In the genomic region with DNA sequence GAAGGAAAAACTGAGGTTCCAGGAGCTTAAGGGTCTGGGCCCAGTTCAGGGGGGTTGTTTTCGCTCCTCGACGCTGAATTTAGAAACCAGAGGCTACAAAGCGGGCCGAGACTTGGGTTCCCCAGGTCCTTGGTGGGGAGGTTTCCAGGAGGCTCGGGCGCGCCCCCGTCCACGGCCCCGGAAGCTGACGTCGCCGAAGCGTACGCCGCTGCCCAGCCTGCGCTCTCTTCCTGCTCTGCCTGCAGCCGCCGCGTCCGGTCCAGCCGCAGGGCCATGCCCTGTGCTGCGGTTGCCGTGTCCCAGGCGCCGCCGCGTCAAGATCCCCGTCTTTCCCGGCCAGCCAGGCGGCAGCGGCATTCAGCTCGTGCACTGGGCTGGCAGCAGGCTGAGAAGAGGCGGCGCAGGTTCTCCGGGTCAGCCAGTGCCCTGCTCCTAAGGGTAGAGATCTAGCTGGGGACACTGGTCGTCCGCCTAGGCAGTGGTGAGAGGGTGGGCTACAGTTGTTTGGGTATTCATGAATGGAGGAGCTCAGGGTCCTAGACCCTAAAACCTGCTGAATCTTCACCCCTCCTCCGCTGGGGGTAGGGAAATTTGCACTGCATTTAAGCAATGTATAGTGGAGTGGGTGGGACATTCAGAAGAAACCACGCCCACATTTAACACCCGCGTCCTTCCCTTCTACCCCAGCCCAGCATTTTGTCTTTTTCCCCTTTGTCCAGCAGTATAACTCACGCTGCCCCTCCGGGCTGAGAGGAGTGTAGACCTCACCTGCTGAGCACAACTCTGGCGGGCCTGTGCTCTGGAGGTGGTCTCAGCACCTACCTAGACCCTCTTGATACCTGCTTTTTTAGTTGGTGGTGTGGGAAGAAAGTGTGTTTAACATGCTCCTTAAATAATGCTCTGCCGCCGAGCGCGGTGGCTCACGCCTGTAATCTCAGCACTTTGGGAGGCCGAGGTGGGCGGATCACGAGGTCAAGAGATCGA, we compare ENCODE assay signal across 8 cellular contexts. TPM values are rescaled to one million over a fixed set of nuclear protein-coding genes. Genes with fewer than 3 reads are reported as not detected.
DNase-seq lines count a peak whose midpoint lies in the region; ATAC-seq and TF ChIP-seq lines count a peak whose summit lies in the region.

No MANE protein-coding gene starts in this region.

- H3K27me3 ChIP-seq in BE2C (no peaks in the 10 kb centered on the region), esophagus muscularis mucosa (no peaks in the 10 kb centered on the region), muscle layer of colon (ENCODE audit: control insufficient read depth in 1 of 2, insufficient read depth in 2 of 2, low read length in 2 of 2) (no peaks in the 10 kb centered on the region)

- H3K4me3 ChIP-seq in BE2C (ENCODE audit: low read depth, low read length): peak overlapping the region; percentile 89
- peak overlapping the region; percentile 93 for H3K4me3 ChIP-seq in OCI-LY7 (ENCODE audit: low read depth, low read length, poor library complexity, severe bottlenecking)
- H3K4me3 ChIP-seq in esophagus muscularis mucosa: peak overlapping the region; percentile 66 to 99 (median 86)
- H3K4me3 ChIP-seq in muscle layer of colon (ENCODE audit: low read depth in 1 of 2, low read length in 2 of 2): peak overlapping the region; percentile 77 to 95

- H3K27ac ChIP-seq in OCI-LY7 (ENCODE audit: low read depth, low read length, poor library complexity, severe bottlenecking): peak overlapping the region; percentile 90
- peak overlapping the region; percentile 93 to 98 (median 96) for H3K27ac ChIP-seq in esophagus muscularis mucosa (replicated peaks in 1 of 4)
- H3K27ac ChIP-seq in muscle layer of colon (ENCODE audit: low read depth, low read length): peak overlapping the region; percentile 97

- H3K36me3 ChIP-seq in BE2C (no peaks in the 10 kb centered on the region), OCI-LY7 (ENCODE audit: insufficient read depth, low read length) (peaks cover 17% of the 10 kb centered on the region), esophagus muscularis mucosa (no peaks in the 10 kb centered on the region), muscle layer of colon (ENCODE audit: insufficient read depth, low read length) (no peaks in the 10 kb centered on the region)

- TF ChIP-seq EP300 in esophagus muscularis mucosa (IDR thresholded peaks at IDR 0.05): no peak

- intact Hi-C loops in OCI-LY7 (cut with micrococcal nuclease; ENCODE audit: unreplicated experiment): loop anchor here (2.0 to 5.0 kb wide), 4 partner anchors 45 to 147 kb away; partner anchors contain the start of genes PPP1R11, RPP21 and TRIM39
- intact Hi-C loops in esophagus muscularis mucosa (cut with DNase I): loop anchor here (5.0 kb wide), 1 partner anchor 113 kb away; the partner anchor contains the start of gene TRIM39

- POLR2A ChIA-PET in OCI-LY7 (lab: Charles Lee): interaction anchor here (0.5 to 1.4 kb wide), 3 partner anchors 13 to 361 kb away, joined by 3 to 4 read pairs (median 3); no protein-coding TSS in a partner anchor

- H3K9me3 ChIP-seq in BE2C (no peaks in the 10 kb centered on the region), OCI-LY7 (ENCODE audit: low read length) (no peaks in the 10 kb centered on the region), esophagus muscularis mucosa (no peaks in the 10 kb centered on the region), muscle layer of colon (ENCODE audit: low read length) (no peaks in the 10 kb centered on the region)

- H3K4me1 ChIP-seq in BE2C (no peaks in the 10 kb centered on the region; the same call in 1 of the 2 replicates), OCI-LY7 (ENCODE audit: insufficient read depth, low read length, poor library complexity, severe bottlenecking) (peaks cover 63% of the 10 kb centered on the region), esophagus muscularis mucosa (peaks cover 28 to 50% (median 42%) of the 10 kb centered on the region in 4 donors), muscle layer of colon (ENCODE audit: insufficient read depth, low read length) (peaks cover 31% of the 10 kb centered on the region)

- peak overlapping the region; percentile 98 for H3K9ac ChIP-seq in muscle layer of colon (ENCODE audit: low read length)

- TF ChIP-seq CTCF in BE2C (IDR thresholded peaks at IDR 0.05; ENCODE audit: low read depth, low read length) (no peak), OCI-LY7 (conservative IDR thresholded peaks at IDR 0.05; ENCODE audit: low read length) (peak; percentile 2; the same call in 1 of the 2 replicates), esophagus muscularis mucosa (IDR thresholded peaks at IDR 0.05) (no peak)

- ATAC-seq in GM19324 (IDR thresholded peaks at IDR 0.05; ENCODE audit: low FRiP score, unreplicated experiment) (peak; percentile 71), HG03571 (IDR thresholded peaks at IDR 0.05; ENCODE audit: unreplicated experiment) (peak; percentile 49)

- TF ChIP-seq POLR2A in esophagus muscularis mucosa (IDR thresholded peaks at IDR 0.05; ENCODE audit: low read depth): peak; percentile 61

- peaks cover 38% of the 10 kb centered on the region for H3K79me2 ChIP-seq in OCI-LY7 (ENCODE audit: insufficient read depth, low read depth, low read length)

- H2AFZ ChIP-seq in OCI-LY7 (ENCODE audit: low read length): peak overlapping the region; percentile 72

- CTCF ChIA-PET in OCI-LY7 (lab: Charles Lee; ENCODE audit: unreplicated experiment): interaction anchor here (0.5 kb wide), 1 partner anchor 79 kb away, joined by 3 read pairs; no protein-coding TSS in a partner anchor

- H4K20me1 ChIP-seq in OCI-LY7 (ENCODE audit: insufficient read depth, low read length): peaks cover 19% of the 10 kb centered on the region

- H3K9me2 ChIP-seq in OCI-LY7 (ENCODE audit: insufficient read depth, low read length): no peaks in the 10 kb centered on the region

- 26% methylated on average over 44 of the region's 55 CpGs for WGBS in esophagus muscularis mucosa

- DNase-seq in BE2C: peak; percentile 75
- peak; percentile 83 for DNase-seq in OCI-LY7 (ENCODE audit: low spot score)
- DNase-seq in activated T-cell treated with anti-CD3 and anti-CD28 coated beads, Interleukin-2, amount 50 U/mL, for 48 hours: peak; percentile 75 to 84
- peak; percentile 96 for DNase-seq in esophagus muscularis mucosa (ENCODE audit: extremely low spot score)
- peak; percentile 83 for DNase-seq in stimulated activated CD8-positive, alpha-beta memory T cell treated with anti-CD3 and anti-CD28 coated beads, Interleukin-4, amount 100 ng/mL, for 48 hours

- peak overlapping the region; percentile 75 for H3K4me2 ChIP-seq in OCI-LY7 (ENCODE audit: low read length)

- no TSS peak for BruUV-seq in OCI-LY7 (replicated peaks; lab: Mats Ljungman, UMichigan)

RNA-seq across cellular contexts. Expression of gene TRIM26, which starts 1.1 kb away (rescaled TPM):
- polyA plus RNA-seq in BE2C (2012; ENCODE audit: insufficient read depth, insufficient read length, low read depth): 26.3 TPM
- total RNA-seq in OCI-LY7 (2014; rRNA removed; shearing (Covaris generic)): 53.2 and 55.0 TPM in 2 replicates
- total RNA-seq in OCI-LY7 (2022): 53.3 and 55.5 TPM in 2 replicates
- total RNA-seq in esophagus muscularis mucosa: 10 to 100 TPM; 33.6 to 58.8 (median 46.3) TPM

RNA-seq across cellular contexts. Expression of gene TRIM15, which starts 50.9 kb away (rescaled TPM):
- polyA plus RNA-seq in BE2C (2012; ENCODE audit: insufficient read depth, insufficient read length, low read depth): not detected
- total RNA-seq in OCI-LY7 (2014; rRNA removed; shearing (Covaris generic)): not detected in 2 replicates
- total RNA-seq in OCI-LY7 (2022) (not detected in 2 replicates), esophagus muscularis mucosa (under 1 TPM in 1 of 4 donors, not detected in 3; 0.42 TPM)

RNA-seq across cellular contexts. Expression of gene TRIM10, which starts 53.3 kb away (rescaled TPM):
- not detected for polyA plus RNA-seq in BE2C (2012; ENCODE audit: insufficient read depth, insufficient read length, low read depth)
- total RNA-seq in OCI-LY7 (2014; rRNA removed; shearing (Covaris generic)): not detected in 2 replicates
- total RNA-seq in OCI-LY7 (2022) (not detected in 2 replicates), esophagus muscularis mucosa (under 1 TPM in 3 of 4 donors, not detected in 1; 0.17 to 0.50 (median 0.42) TPM)

Comparison
In these comparisons a context has a peak if more than half of its experiments do, and no peak if none do; other contexts are left out.
1. Peak in every context shown above with its lines: DNase-seq, ATAC-seq, H3K4me3 ChIP-seq and H3K27ac ChIP-seq.